Comparison of ENCODE assay signal across 10 cellular contexts in genomic region chr19:11338164-11338563, GRCh38. TPM values are rescaled to one million over a fixed set of nuclear protein-coding genes. Genes with fewer than 3 reads are reported as not detected.
DNase-seq lines count a peak whose midpoint lies in the region; TF ChIP-seq lines count a peak whose summit lies in the region.
"Had no signal": no experiment of that assay in that cellular context is flagged by ENCODE, and none has a peak within 500 bp of the region (broad histone marks: within the 10 kb centered on the region; RNA-seq: fewer than 3 reads in every experiment).

No MANE protein-coding gene starts in this region.

- H3K4me1 ChIP-seq in prostate gland (replicated peaks), result peaks cover 3% of the 10 kb centered on the region

- H3K9me3 ChIP-seq in prostate gland, result no peaks in the 10 kb centered on the region

- DNase-seq in COLO668 (lab: John Stamatoyannopoulos, UW; ENCODE audit: unreplicated experiment), result peak; percentile 48
- no peak for DNase-seq in RWPE1 (ENCODE audit: low spot score)
- no peak for DNase-seq in fibroblast of villous mesenchyme (ENCODE audit: low read depth)
- DNase-seq in prostate gland (ENCODE audit: low spot score), result no peak
- no peak for DNase-seq in activated CD8-positive, alpha-beta memory T cell treated with anti-CD3 and anti-CD28 coated beads for 24 hours
- no peak for DNase-seq in ecto neural progenitor cell (ENCODE audit: low spot score)
- DNase-seq in GF-D8 (lab: John Stamatoyannopoulos, UW), result no peak
- DNase-seq in kidney glomerular epithelial cell (lab: John Stamatoyannopoulos, UW), result no peak
- DNase-seq: activated effector memory CD4-positive, alpha-beta T cell treated with Interleukin-2 at 50 U/mL for 16 hours; NCI-H510A had no signal

- peak overlapping the region; percentile 78 for H3K4me3 ChIP-seq in fibroblast of villous mesenchyme (ENCODE audit: low read depth, low read length)
- H3K4me3 ChIP-seq in prostate gland, result peak overlapping the region; percentile 75 to 83

- H3K27me3 ChIP-seq in prostate gland (replicated peaks; ENCODE audit: insufficient read depth), result no peaks in the 10 kb centered on the region

- CTCF ChIA-PET in RWPE1 (lab: Yijun Ruan, JAX), result interaction anchor here (0.6 kb wide), 1 partner anchor 30 kb away, joined by 3 read pairs; no protein-coding TSS in a partner anchor

- peak overlapping the region; percentile 89 for H3K27ac ChIP-seq in RWPE1
- H3K27ac ChIP-seq in prostate gland, result peak overlapping the region; percentile 87 to 90

- WGBS in prostate gland, result 62% methylated on average over 7 of the region's 7 CpGs

- TF ChIP-seq CTCF in RWPE1 (conservative IDR thresholded peaks at IDR 0.05; ENCODE audit: low read depth), result no peak
- TF ChIP-seq CTCF in fibroblast of villous mesenchyme (IDR thresholded peaks at IDR 0.05; ENCODE audit: insufficient read depth, low read depth, low read length), result no peak
- no peak for TF ChIP-seq CTCF in prostate gland (IDR thresholded peaks at IDR 0.05)

- POLR2A ChIA-PET in RWPE1 (lab: Yijun Ruan, JAX; ENCODE audit: low non-redundant PET), result interaction anchor here (0.5 to 0.6 kb wide), 2 partner anchors 16 to 156 kb away, joined by 3 read pairs; no protein-coding TSS in a partner anchor

- TF ChIP-seq POLR2A in prostate gland (IDR thresholded peaks at IDR 0.05), result no peak

- peaks cover 0 to 17% of the 10 kb centered on the region in 2 donors for H3K36me3 ChIP-seq in prostate gland

- intact Hi-C loops in prostate gland (cut with DNase I), result loop anchor here (5.0 kb wide), 1 partner anchor 39 kb away; no protein-coding TSS in a partner anchor

RNA-seq across cellular contexts. Expression of gene RAB3D, which starts 1.3 kb away (rescaled TPM):
- total RNA-seq in fibroblast of villous mesenchyme, result 8.7 and 9.1 TPM in 2 replicates
- 10 to 100 TPM; 33.9 to 81.2 TPM for total RNA-seq in prostate gland

RNA-seq across cellular contexts. Expression of gene TMEM205, which starts 7.9 kb away (rescaled TPM):
- total RNA-seq in fibroblast of villous mesenchyme (96.7 and 121 TPM in 2 replicates), prostate gland (100 to 1,000 TPM; 219 to 541 TPM)

RNA-seq across cellular contexts. Expression of gene CCDC159, which starts 8.2 kb away (rescaled TPM):
- total RNA-seq in fibroblast of villous mesenchyme (6.0 and 6.4 TPM in 2 replicates), prostate gland (10 to 100 TPM; 51.5 to 52.4 TPM)

RNA-seq across cellular contexts. Expression of gene PLPPR2, which starts 17.1 kb away (rescaled TPM):
- total RNA-seq in fibroblast of villous mesenchyme (16.8 and 20.6 TPM in 2 replicates), prostate gland (10 to 100 TPM; 33.9 to 86.1 TPM)

RNA-seq across cellular contexts. Expression of gene SWSAP1, which starts 36.3 kb away (rescaled TPM):
- 0.86 and 1.3 TPM in 2 replicates for total RNA-seq in fibroblast of villous mesenchyme
- total RNA-seq in prostate gland, result 1 to 10 TPM; 4.1 to 6.3 TPM
